ENCODE assay signal across 1 cellular context in the genomic region with DNA sequence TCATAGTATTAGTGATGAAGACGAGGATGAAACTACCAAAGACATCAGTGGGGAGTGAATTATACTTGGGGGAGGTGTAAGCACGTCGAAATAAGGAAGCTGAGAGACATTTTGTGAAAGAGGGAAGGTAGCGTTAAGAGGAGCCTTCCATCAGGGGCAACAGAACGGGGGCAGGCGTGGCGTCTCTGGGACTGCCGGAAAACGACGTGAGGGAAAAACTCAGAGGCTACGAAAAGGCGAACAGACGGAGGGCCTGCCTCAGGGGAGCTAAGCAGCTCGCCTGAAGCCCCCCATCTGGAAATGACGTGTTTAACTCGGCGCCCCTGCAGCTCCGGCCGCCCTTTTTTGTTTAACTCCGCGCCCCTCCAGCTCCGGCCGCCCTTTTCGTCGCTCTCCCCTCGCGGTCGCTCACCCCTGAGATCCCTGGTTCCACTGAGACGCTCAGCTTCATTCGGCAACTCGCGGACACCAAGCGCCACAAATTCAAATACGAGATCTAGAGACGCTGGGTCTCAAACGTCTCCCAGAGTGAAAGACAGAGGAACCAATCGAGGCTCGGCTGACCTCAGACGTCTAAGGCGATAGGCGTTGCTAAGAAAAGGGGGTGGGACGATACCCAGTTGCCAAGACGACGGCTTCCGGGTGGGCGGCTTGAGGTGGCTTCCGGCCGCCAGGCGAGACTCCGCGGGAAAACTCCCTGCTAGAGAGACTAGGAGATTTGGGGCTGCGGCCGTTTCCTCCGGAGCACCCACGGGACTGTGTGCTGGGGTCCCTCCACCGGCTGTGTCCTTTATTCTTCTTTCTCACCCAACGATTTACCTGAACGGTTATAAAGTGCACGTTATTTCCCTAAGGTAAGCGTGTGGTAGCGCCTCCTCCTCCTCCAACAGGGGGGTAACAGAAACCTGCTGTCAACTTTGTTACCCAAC.
A peak's percentile ranks its signal among the peaks of the same experiment; 100 is the strongest.
TF ChIP-seq lines count a peak whose summit lies in the region.

No MANE protein-coding gene starts in this region.

TF ChIP-seq in H1, 55 proteins besides CTCF, POLR2A, EP300 and RAD21 (continued from another document):
- TF ChIP-seq, protein P1, sequence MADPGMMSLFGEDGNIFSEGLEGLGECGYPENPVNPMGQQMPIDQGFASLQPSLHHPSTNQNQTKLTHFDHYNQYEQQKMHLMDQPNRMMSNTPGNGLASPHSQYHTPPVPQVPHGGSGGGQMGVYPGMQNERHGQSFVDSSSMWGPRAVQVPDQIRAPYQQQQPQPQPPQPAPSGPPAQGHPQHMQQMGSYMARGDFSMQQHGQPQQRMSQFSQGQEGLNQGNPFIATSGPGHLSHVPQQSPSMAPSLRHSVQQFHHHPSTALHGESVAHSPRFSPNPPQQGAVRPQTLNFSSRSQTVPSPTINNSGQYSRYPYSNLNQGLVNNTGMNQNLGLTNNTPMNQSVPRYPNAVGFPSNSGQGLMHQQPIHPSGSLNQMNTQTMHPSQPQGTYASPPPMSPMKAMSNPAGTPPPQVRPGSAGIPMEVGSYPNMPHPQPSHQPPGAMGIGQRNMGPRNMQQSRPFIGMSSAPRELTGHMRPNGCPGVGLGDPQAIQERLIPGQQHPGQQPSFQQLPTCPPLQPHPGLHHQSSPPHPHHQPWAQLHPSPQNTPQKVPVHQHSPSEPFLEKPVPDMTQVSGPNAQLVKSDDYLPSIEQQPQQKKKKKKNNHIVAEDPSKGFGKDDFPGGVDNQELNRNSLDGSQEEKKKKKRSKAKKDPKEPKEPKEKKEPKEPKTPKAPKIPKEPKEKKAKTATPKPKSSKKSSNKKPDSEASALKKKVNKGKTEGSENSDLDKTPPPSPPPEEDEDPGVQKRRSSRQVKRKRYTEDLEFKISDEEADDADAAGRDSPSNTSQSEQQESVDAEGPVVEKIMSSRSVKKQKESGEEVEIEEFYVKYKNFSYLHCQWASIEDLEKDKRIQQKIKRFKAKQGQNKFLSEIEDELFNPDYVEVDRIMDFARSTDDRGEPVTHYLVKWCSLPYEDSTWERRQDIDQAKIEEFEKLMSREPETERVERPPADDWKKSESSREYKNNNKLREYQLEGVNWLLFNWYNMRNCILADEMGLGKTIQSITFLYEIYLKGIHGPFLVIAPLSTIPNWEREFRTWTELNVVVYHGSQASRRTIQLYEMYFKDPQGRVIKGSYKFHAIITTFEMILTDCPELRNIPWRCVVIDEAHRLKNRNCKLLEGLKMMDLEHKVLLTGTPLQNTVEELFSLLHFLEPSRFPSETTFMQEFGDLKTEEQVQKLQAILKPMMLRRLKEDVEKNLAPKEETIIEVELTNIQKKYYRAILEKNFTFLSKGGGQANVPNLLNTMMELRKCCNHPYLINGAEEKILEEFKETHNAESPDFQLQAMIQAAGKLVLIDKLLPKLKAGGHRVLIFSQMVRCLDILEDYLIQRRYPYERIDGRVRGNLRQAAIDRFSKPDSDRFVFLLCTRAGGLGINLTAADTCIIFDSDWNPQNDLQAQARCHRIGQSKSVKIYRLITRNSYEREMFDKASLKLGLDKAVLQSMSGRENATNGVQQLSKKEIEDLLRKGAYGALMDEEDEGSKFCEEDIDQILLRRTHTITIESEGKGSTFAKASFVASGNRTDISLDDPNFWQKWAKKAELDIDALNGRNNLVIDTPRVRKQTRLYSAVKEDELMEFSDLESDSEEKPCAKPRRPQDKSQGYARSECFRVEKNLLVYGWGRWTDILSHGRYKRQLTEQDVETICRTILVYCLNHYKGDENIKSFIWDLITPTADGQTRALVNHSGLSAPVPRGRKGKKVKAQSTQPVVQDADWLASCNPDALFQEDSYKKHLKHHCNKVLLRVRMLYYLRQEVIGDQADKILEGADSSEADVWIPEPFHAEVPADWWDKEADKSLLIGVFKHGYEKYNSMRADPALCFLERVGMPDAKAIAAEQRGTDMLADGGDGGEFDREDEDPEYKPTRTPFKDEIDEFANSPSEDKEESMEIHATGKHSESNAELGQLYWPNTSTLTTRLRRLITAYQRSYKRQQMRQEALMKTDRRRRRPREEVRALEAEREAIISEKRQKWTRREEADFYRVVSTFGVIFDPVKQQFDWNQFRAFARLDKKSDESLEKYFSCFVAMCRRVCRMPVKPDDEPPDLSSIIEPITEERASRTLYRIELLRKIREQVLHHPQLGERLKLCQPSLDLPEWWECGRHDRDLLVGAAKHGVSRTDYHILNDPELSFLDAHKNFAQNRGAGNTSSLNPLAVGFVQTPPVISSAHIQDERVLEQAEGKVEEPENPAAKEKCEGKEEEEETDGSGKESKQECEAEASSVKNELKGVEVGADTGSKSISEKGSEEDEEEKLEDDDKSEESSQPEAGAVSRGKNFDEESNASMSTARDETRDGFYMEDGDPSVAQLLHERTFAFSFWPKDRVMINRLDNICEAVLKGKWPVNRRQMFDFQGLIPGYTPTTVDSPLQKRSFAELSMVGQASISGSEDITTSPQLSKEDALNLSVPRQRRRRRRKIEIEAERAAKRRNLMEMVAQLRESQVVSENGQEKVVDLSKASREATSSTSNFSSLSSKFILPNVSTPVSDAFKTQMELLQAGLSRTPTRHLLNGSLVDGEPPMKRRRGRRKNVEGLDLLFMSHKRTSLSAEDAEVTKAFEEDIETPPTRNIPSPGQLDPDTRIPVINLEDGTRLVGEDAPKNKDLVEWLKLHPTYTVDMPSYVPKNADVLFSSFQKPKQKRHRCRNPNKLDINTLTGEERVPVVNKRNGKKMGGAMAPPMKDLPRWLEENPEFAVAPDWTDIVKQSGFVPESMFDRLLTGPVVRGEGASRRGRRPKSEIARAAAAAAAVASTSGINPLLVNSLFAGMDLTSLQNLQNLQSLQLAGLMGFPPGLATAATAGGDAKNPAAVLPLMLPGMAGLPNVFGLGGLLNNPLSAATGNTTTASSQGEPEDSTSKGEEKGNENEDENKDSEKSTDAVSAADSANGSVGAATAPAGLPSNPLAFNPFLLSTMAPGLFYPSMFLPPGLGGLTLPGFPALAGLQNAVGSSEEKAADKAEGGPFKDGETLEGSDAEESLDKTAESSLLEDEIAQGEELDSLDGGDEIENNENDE (IDR thresholded peaks at IDR 0.05; ENCODE audit: insufficient replicate concordance, low read length) = no peak
- TF ChIP-seq ATF2 (IDR thresholded peaks at IDR 0.05; ENCODE audit: low read length) (peak; percentile 52; the same call in 1 of the 2 replicates), TCF12 (IDR thresholded peaks at IDR 0.05; ENCODE audit: low read depth, low read length) (no peak), HDAC6 (IDR thresholded peaks at IDR 0.05; ENCODE audit: low read depth, low read length) (no peak), KDM1A (IDR thresholded peaks at IDR 0.05; ENCODE audit: borderline replicate concordance, low read length) (no peak), RFX5 (IDR thresholded peaks at IDR 0.05; ENCODE audit: borderline replicate concordance, low read depth, low read length) (no peak), SRF (IDR thresholded peaks at IDR 0.05; ENCODE audit: low read depth, low read length) (no peak), KDM4A (IDR thresholded peaks at IDR 0.05; ENCODE audit: low read depth, low read length, severe bottlenecking) (peak; percentile 73), SUZ12 (IDR thresholded peaks at IDR 0.05; ENCODE audit: low read length) (no peak), POU5F1 (IDR thresholded peaks at IDR 0.05; ENCODE audit: low read depth, low read length) (no peak), SIN3A (conservative IDR thresholded peaks at IDR 0.05 in 1 of 2, IDR thresholded peaks at IDR 0.05 in 1 of 2; ENCODE audit: low read depth in 1 of 2, low read length in 2 of 2) (peak in 1 of 2 experiments; percentile 48; a peak in 1 of 4 replicates), JUN (IDR thresholded peaks at IDR 0.05; ENCODE audit: low read depth, low read length) (no peak), BACH1 (IDR thresholded peaks at IDR 0.05; ENCODE audit: low read length) (no peak), ZNF274 (IDR thresholded peaks at IDR 0.05; ENCODE audit: borderline replicate concordance, extremely low read depth, low read length) (no peak), HDAC2 (IDR thresholded peaks at IDR 0.05; ENCODE audit: borderline replicate concordance in 1 of 2, low read depth in 2 of 2, low read length in 2 of 2) (0 out of 4 replicates have a peak, but pooled peaks of 1 of the 2 experiments have one; percentile 25), FOSL1 (IDR thresholded peaks at IDR 0.05; ENCODE audit: insufficient read depth, low read depth, low read length) (no peak), USF2 (IDR thresholded peaks at IDR 0.05; ENCODE audit: low read length) (no peak), TBP (IDR thresholded peaks at IDR 0.05; ENCODE audit: low read depth, low read length) (peak; percentile 79; the same call in 1 of the 2 replicates), BCL11A (IDR thresholded peaks at IDR 0.05; ENCODE audit: low read depth in 2 of 2, low read length in 2 of 2) (no peak), TAF7 (optimal IDR thresholded peaks at IDR 0.05; ENCODE audit: borderline replicate concordance, low read depth, low read length) (peak; percentile 15), GABPA (IDR thresholded peaks at IDR 0.05; ENCODE audit: borderline replicate concordance, insufficient read depth, low read length) (peak; percentile 86), RNF2 (IDR thresholded peaks at IDR 0.05; ENCODE audit: borderline replicate concordance, low read depth, low read length, missing control alignments, poor library complexity, severe bottlenecking) (no peak), JUND (IDR thresholded peaks at IDR 0.05; ENCODE audit: low read length) (no peak), RBBP5 (IDR thresholded peaks at IDR 0.05; ENCODE audit: borderline replicate concordance, low read depth, low read length) (0 out of 2 replicates have a peak, but pooled peaks have one; percentile 80), SIRT6 (IDR thresholded peaks at IDR 0.05; ENCODE audit: low read length) (no peak), MAFK (IDR thresholded peaks at IDR 0.05; ENCODE audit: low read depth, low read length) (no peak), PHF8 (conservative IDR thresholded peaks at IDR 0.05; ENCODE audit: low read depth, low read length) (peak; percentile 77), ASH2L (IDR thresholded peaks at IDR 0.05; ENCODE audit: low read length) (peak; percentile 73), YY1 (IDR thresholded peaks at IDR 0.05; ENCODE audit: low read depth, low read length) (no peak), GTF2F1 (IDR thresholded peaks at IDR 0.05; ENCODE audit: borderline replicate concordance, low read depth, low read length) (no peak), EZH2 (IDR thresholded peaks at IDR 0.05; ENCODE audit: low read depth, low read length, severe bottlenecking) (no peak), CREB1 (IDR thresholded peaks at IDR 0.05) (peak; percentile 88), TAF1 (IDR thresholded peaks at IDR 0.05; ENCODE audit: low read depth, low read length) (peak; percentile 86), CBX8 (IDR thresholded peaks at IDR 0.05; ENCODE audit: borderline replicate concordance, low read depth, low read length) (no peak), POLR2AphosphoS5 (IDR thresholded peaks at IDR 0.05; ENCODE audit: low read depth, low read length) (peak; percentile 76), NRF1 (IDR thresholded peaks at IDR 0.05; ENCODE audit: low read depth, low read length) (no peak), NANOG (IDR thresholded peaks at IDR 0.05; ENCODE audit: insufficient read depth, low read depth, low read length, poor library complexity, severe bottlenecking) (no peak), SP4 (IDR thresholded peaks at IDR 0.05; ENCODE audit: low read length) (no peak), SAP30 (IDR thresholded peaks at IDR 0.05; ENCODE audit: insufficient read depth, insufficient replicate concordance, low read length) (no peak), CBX5 (IDR thresholded peaks at IDR 0.05; ENCODE audit: low read depth, low read length) (no peak), KDM5A (IDR thresholded peaks at IDR 0.05; ENCODE audit: low read length) (no peak), CEBPB (IDR thresholded peaks at IDR 0.05; ENCODE audit: low read depth, low read length) (no peak), SP1 (IDR thresholded peaks at IDR 0.05; ENCODE audit: low read depth, low read length) (peak; percentile 93), E2F6 (IDR thresholded peaks at IDR 0.05) (peak; percentile 52; the same call in 1 of the 2 replicates), RXRA (IDR thresholded peaks at IDR 0.05; ENCODE audit: insufficient read depth, low read depth, low read length) (no peak), EGR1 (IDR thresholded peaks at IDR 0.05; ENCODE audit: borderline replicate concordance, low read depth, low read length) (peak; percentile 83), CHD2 (IDR thresholded peaks at IDR 0.05; ENCODE audit: low read length) (peak; percentile 78), ATF3 (IDR thresholded peaks at IDR 0.05; ENCODE audit: insufficient read depth, low read depth, low read length) (no peak), TEAD4 (IDR thresholded peaks at IDR 0.05; ENCODE audit: low read depth, low read length) (no peak), BRCA1 (IDR thresholded peaks at IDR 0.05; ENCODE audit: low read depth, low read length) (no peak), CHD1 (IDR thresholded peaks at IDR 0.05; ENCODE audit: low read depth, low read length) (no peak), CTBP2 (IDR thresholded peaks at IDR 0.05; ENCODE audit: borderline replicate concordance, insufficient read depth, insufficient read length, low read length) (no peak)
- TF ChIP-seq, protein P2, sequence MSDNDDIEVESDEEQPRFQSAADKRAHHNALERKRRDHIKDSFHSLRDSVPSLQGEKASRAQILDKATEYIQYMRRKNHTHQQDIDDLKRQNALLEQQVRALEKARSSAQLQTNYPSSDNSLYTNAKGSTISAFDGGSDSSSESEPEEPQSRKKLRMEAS (IDR thresholded peaks at IDR 0.05) = no peak
